Comparison of ENCODE assay signal across 16 cellular contexts in genomic region chr9:35706951-35707350, GRCh38. TPM values are rescaled to one million over a fixed set of nuclear protein-coding genes. Genes with fewer than 3 reads are reported as not detected.
DNase-seq lines count a peak whose midpoint lies in the region; ATAC-seq and TF ChIP-seq lines count a peak whose summit lies in the region.
"Had no signal": no experiment of that assay in that cellular context is flagged by ENCODE, and none has a peak within 500 bp of the region (broad histone marks: within the 10 kb centered on the region; RNA-seq: fewer than 3 reads in every experiment).

No MANE protein-coding gene starts in this region.

- H3K4me1 Mint-ChIP-seq in CD8-positive, alpha-beta memory T cell, result peaks cover 0 to 4% (median 1%) of the 10 kb centered on the region in 3 donors
- peaks cover 0 to 8% (median 0%) of the 10 kb centered on the region in 7 donors for H3K4me1 Mint-ChIP-seq in naive thymus-derived CD4-positive, alpha-beta T cell
- peaks cover 6% of the 10 kb centered on the region for H3K4me1 Mint-ChIP-seq in stimulated activated memory B cell treated with anti-CD40 and anti-IgM and Interleukin-4, amounts not matched to agents 10 μg/mL and 1 μg/mL and 100 μg/mL, for 72 hours

- no peak overlapping the region for H3K27ac ChIP-seq in CD8-positive, alpha-beta memory T cell (ENCODE audit: low read depth, low read length)
- peak overlapping the region; percentile 61 for H3K27ac ChIP-seq in ascending aorta
- peak overlapping the region; percentile 32 for H3K27ac ChIP-seq in naive thymus-derived CD4-positive, alpha-beta T cell (ENCODE audit: low read depth, low read length)

- H3K27ac Mint-ChIP-seq in CD8-positive, alpha-beta memory T cell, result peak overlapping the region in 5 of 8 donors; percentile 32 to 57 (median 47)
- H3K27ac Mint-ChIP-seq in naive thymus-derived CD4-positive, alpha-beta T cell, result peak overlapping the region in 7 of 9 donors; percentile 28 to 80 (median 61)
- peak overlapping the region; percentile 19 for H3K27ac Mint-ChIP-seq in stimulated activated memory B cell treated with anti-CD40 and anti-IgM and Interleukin-4, amounts not matched to agents 10 μg/mL and 1 μg/mL and 100 μg/mL, for 72 hours

- no peaks in the 10 kb centered on the region for H3K4me1 ChIP-seq in CD8-positive, alpha-beta memory T cell (ENCODE audit: insufficient read depth, low read length)
- no peaks in the 10 kb centered on the region for H3K4me1 ChIP-seq in ascending aorta
- no peaks in the 10 kb centered on the region for H3K4me1 ChIP-seq in naive thymus-derived CD4-positive, alpha-beta T cell (ENCODE audit: control insufficient read depth in 2 of 2, insufficient read depth in 2 of 2, low read length in 2 of 2)
- H3K4me1 ChIP-seq: BE2C, HAP-1 had no signal

- no peaks in the 10 kb centered on the region for H3K9me3 Mint-ChIP-seq in CD8-positive, alpha-beta memory T cell
- peaks cover 0 to 2% (median 0%) of the 10 kb centered on the region in 11 donors for H3K9me3 Mint-ChIP-seq in naive thymus-derived CD4-positive, alpha-beta T cell
- H3K9me3 Mint-ChIP-seq in stimulated activated memory B cell treated with anti-CD40 and anti-IgM and Interleukin-4, amounts not matched to agents 10 μg/mL and 1 μg/mL and 100 μg/mL, for 72 hours, result no peaks in the 10 kb centered on the region

- H3K9me3 ChIP-seq in CD8-positive, alpha-beta memory T cell (ENCODE audit: low read length), result no peaks in the 10 kb centered on the region
- no peaks in the 10 kb centered on the region for H3K9me3 ChIP-seq in ascending aorta
- no peaks in the 10 kb centered on the region for H3K9me3 ChIP-seq in naive thymus-derived CD4-positive, alpha-beta T cell (ENCODE audit: control insufficient read depth in 2 of 3, low read length in 3 of 3)
- H3K9me3 ChIP-seq: BE2C, HAP-1 had no signal

- intact Hi-C loops in ascending aorta (cut with DNase I), result no loop called here
- intact Hi-C loops in naive thymus-derived CD4-positive, alpha-beta T cell (cut with micrococcal nuclease), result no loop called here

- peaks cover 0 to 2% of the 10 kb centered on the region in 2 donors for H3K27me3 Mint-ChIP-seq in CD8-positive, alpha-beta memory T cell
- H3K27me3 Mint-ChIP-seq in naive thymus-derived CD4-positive, alpha-beta T cell, result no peaks in the 10 kb centered on the region
- no peaks in the 10 kb centered on the region for H3K27me3 Mint-ChIP-seq in stimulated activated memory B cell treated with anti-CD40 and anti-IgM and Interleukin-4, amounts not matched to agents 10 μg/mL and 1 μg/mL and 100 μg/mL, for 72 hours

- H3K36me3 ChIP-seq in CD8-positive, alpha-beta memory T cell (ENCODE audit: insufficient read depth, low read length), result peaks cover 93% of the 10 kb centered on the region
- peaks cover 98% of the 10 kb centered on the region in 2 donors for H3K36me3 ChIP-seq in ascending aorta
- H3K36me3 ChIP-seq in naive thymus-derived CD4-positive, alpha-beta T cell (ENCODE audit: control insufficient read depth in 2 of 3, insufficient read depth in 3 of 3, low read length in 3 of 3), result peaks cover 55 to 95% (median 62%) of the 10 kb centered on the region in 3 experiments

- no peak for TF ChIP-seq CTCF in ascending aorta (IDR thresholded peaks at IDR 0.05)

- no peaks in the 10 kb centered on the region for H3K27me3 ChIP-seq in CD8-positive, alpha-beta memory T cell (ENCODE audit: insufficient read depth, low read length, poor library complexity, severe bottlenecking)
- H3K27me3 ChIP-seq in ascending aorta, result no peaks in the 10 kb centered on the region
- no peaks in the 10 kb centered on the region for H3K27me3 ChIP-seq in naive thymus-derived CD4-positive, alpha-beta T cell (ENCODE audit: control insufficient read depth in 2 of 2, insufficient read depth in 2 of 2, low read length in 2 of 2)
- H3K27me3 ChIP-seq: BE2C had no signal

- CTCF ChIA-PET in CD8-positive, alpha-beta memory T cell (lab: Charles Lee), result interaction anchor here (1.4 to 5.5 kb wide), 5 partner anchors 11 to 175 kb away, joined by 3 to 33 read pairs (median 4); partner anchors contain the start of genes CCDC107 and RMRP
- CTCF ChIA-PET in naive thymus-derived CD4-positive, alpha-beta T cell (lab: Charles Lee), result interaction anchor here (2.2 kb wide), 1 partner anchor 10 kb away, joined by 11 read pairs; no protein-coding TSS in a partner anchor

- H3K4me3 ChIP-seq in CD8-positive, alpha-beta memory T cell (ENCODE audit: low read length), result no peak overlapping the region
- no peak overlapping the region for H3K4me3 ChIP-seq in ascending aorta
- H3K4me3 ChIP-seq in naive thymus-derived CD4-positive, alpha-beta T cell (ENCODE audit: low read length), result no peak overlapping the region
- H3K4me3 ChIP-seq: HAP-1, K562 had no signal

- no peak for DNase-seq in CD8-positive, alpha-beta memory T cell
- DNase-seq in ascending aorta (ENCODE audit: low spot score in 2 of 2) (no peak), NCI-H1048 (lab: John Stamatoyannopoulos, UW) (no peak), NCI-H510A (lab: John Stamatoyannopoulos, UW) (no peak)
- DNase-seq in naive thymus-derived CD4-positive, alpha-beta T cell, result no peak
- DNase-seq: BE2C, DMS153, NCI-H1417 treated with DMSO at 0.1 percent for 48 hours, NCI-H1930, NCI-H69, Right ventricle myocardium superior had no signal

- no peak for ATAC-seq in naive thymus-derived CD4-positive, alpha-beta T cell
- no peak for ATAC-seq in stimulated activated memory B cell treated with anti-CD40 and anti-IgM and Interleukin-4, amounts not matched to agents 10 μg/mL and 1 μg/mL and 100 μg/mL, for 72 hours
- ATAC-seq in HG03457 (IDR thresholded peaks at IDR 0.05; ENCODE audit: unreplicated experiment), result no peak
- ATAC-seq: K562, SK-N-SH treated with all-trans-retinoic acid at 6 μM for 48 hours had no signal

- H3K4me3 Mint-ChIP-seq in CD8-positive, alpha-beta memory T cell, result no peak overlapping the region
- no peak overlapping the region for H3K4me3 Mint-ChIP-seq in naive thymus-derived CD4-positive, alpha-beta T cell
- no peak overlapping the region for H3K4me3 Mint-ChIP-seq in stimulated activated memory B cell treated with anti-CD40 and anti-IgM and Interleukin-4, amounts not matched to agents 10 μg/mL and 1 μg/mL and 100 μg/mL, for 72 hours

- POLR2A ChIA-PET in CD8-positive, alpha-beta memory T cell (lab: Charles Lee), result interaction anchor here (0.9 kb wide), 1 partner anchor 24 kb away, joined by 3 read pairs; no protein-coding TSS in a partner anchor
- POLR2A ChIA-PET in naive thymus-derived CD4-positive, alpha-beta T cell (lab: Charles Lee), result interaction anchor here (3.1 kb wide), 1 partner anchor 11 kb away, joined by 9 read pairs; no protein-coding TSS in a partner anchor

- H3K36me3 Mint-ChIP-seq in CD8-positive, alpha-beta memory T cell, result peaks cover 23 to 89% (median 35%) of the 10 kb centered on the region in 3 donors
- H3K36me3 Mint-ChIP-seq in naive thymus-derived CD4-positive, alpha-beta T cell, result peaks cover 30 to 70% (median 44%) of the 10 kb centered on the region in 5 donors
- peaks cover 61% of the 10 kb centered on the region for H3K36me3 Mint-ChIP-seq in stimulated activated memory B cell treated with anti-CD40 and anti-IgM and Interleukin-4, amounts not matched to agents 10 μg/mL and 1 μg/mL and 100 μg/mL, for 72 hours

RNA-seq across cellular contexts. Expression of gene TPM2, which starts 17.2 kb away (rescaled TPM):
- total RNA-seq in CD8-positive, alpha-beta memory T cell, result 1 to 10 TPM; 6.6 to 7.3 TPM
- 0.22 TPM for polyA plus RNA-seq in CD8-positive, alpha-beta memory T cell
- total RNA-seq in ascending aorta, result 1,923 TPM
- total RNA-seq in naive thymus-derived CD4-positive, alpha-beta T cell, result 100 to 1,000 TPM in 2 of 5 experiments, 10 to 100 TPM in 3; 15.0 to 136 (median 47.6) TPM
- polyA plus RNA-seq in naive thymus-derived CD4-positive, alpha-beta T cell, result under 1 TPM in 1 of 2 donors, not detected in 1; 0.87 TPM

RNA-seq across cellular contexts. Expression of gene TLN1, which starts 25.0 kb away (rescaled TPM):
- total RNA-seq in CD8-positive, alpha-beta memory T cell, result 100 to 1,000 TPM; 248 to 249 TPM
- polyA plus RNA-seq in CD8-positive, alpha-beta memory T cell, result 161 TPM
- total RNA-seq in ascending aorta, result 735 TPM
- 100 to 1,000 TPM; 191 to 369 (median 241) TPM for total RNA-seq in naive thymus-derived CD4-positive, alpha-beta T cell
- polyA plus RNA-seq in naive thymus-derived CD4-positive, alpha-beta T cell, result 100 to 1,000 TPM in 1 of 2 donors, 10 to 100 TPM in 1; 33.8 to 112 TPM

RNA-seq across cellular contexts. Expression of gene CREB3, which starts 25.5 kb away (rescaled TPM):
- total RNA-seq in CD8-positive, alpha-beta memory T cell, result 10 to 100 TPM; 38.0 to 38.6 TPM
- 53.6 TPM for polyA plus RNA-seq in CD8-positive, alpha-beta memory T cell
- total RNA-seq in ascending aorta, result 48.3 TPM
- 10 to 100 TPM; 13.4 to 22.1 (median 20.9) TPM for total RNA-seq in naive thymus-derived CD4-positive, alpha-beta T cell
- 10 to 100 TPM; 33.2 to 40.2 TPM for polyA plus RNA-seq in naive thymus-derived CD4-positive, alpha-beta T cell

RNA-seq across cellular contexts. Expression of gene CA9, which starts 33.2 kb away (rescaled TPM):
- under 1 TPM in 1 of 2 experiments, not detected in 1; 0.75 TPM for total RNA-seq in CD8-positive, alpha-beta memory T cell
- not detected for polyA plus RNA-seq in CD8-positive, alpha-beta memory T cell
- total RNA-seq in ascending aorta, result 3.9 TPM
- total RNA-seq in naive thymus-derived CD4-positive, alpha-beta T cell, result under 1 TPM in 1 of 5 experiments, not detected in 4; 0.36 TPM
- not detected for polyA plus RNA-seq in naive thymus-derived CD4-positive, alpha-beta T cell
- total RNA-seq: Right ventricle myocardium superior had no signal

RNA-seq across cellular contexts. Expression of gene ARHGEF39, which starts 42.0 kb away (rescaled TPM):
- total RNA-seq in CD8-positive, alpha-beta memory T cell, result 10 to 100 TPM in 1 of 2 experiments, 1 to 10 TPM in 1; 7.7 to 10.7 TPM
- polyA plus RNA-seq in CD8-positive, alpha-beta memory T cell, result 1.2 TPM
- total RNA-seq in ascending aorta, result 1.1 TPM
- total RNA-seq in naive thymus-derived CD4-positive, alpha-beta T cell, result 10 to 100 TPM in 1 of 5 experiments, 1 to 10 TPM in 1, under 1 TPM in 1, not detected in 2; 0.11 to 10.4 (median 1.0) TPM
- polyA plus RNA-seq in naive thymus-derived CD4-positive, alpha-beta T cell, result under 1 TPM; 0.12 to 0.44 TPM

Comparison
In these comparisons a context has a peak if more than half of its experiments do, and no peak if none do; other contexts are left out.
1. RNA of gene TPM2, which starts 17.2 kb away (total RNA-seq): 1,923 TPM in ascending aorta (single experiment); 15.0 to 136 TPM in naive thymus-derived CD4-positive, alpha-beta T cell and 6.6 to 7.3 TPM in CD8-positive, alpha-beta memory T cell; every median in the first group is over 10 times any median in the second.
2. Peak in every context shown above with its lines, with median percentiles within 50 percentile points of each other: H3K27ac Mint-ChIP-seq.